8 cellular contexts compared by ENCODE assay signal in genomic region chr2:69789762-69790600, GRCh38. TPM values are rescaled to one million over a fixed set of nuclear protein-coding genes. Genes with fewer than 3 reads are reported as not detected.
DNase-seq lines count a peak whose midpoint lies in the region; ATAC-seq lines count a peak whose summit lies in the region.

No MANE protein-coding gene starts in this region.

- H3K27me3 Mint-ChIP-seq in activated T-helper 2 cell treated with anti-CD3 and anti-CD28 coated beads, Interferon-gamma antibody, Interleukin-2, Interleukin-4, amounts not matched to agents 10 μg/mL and 5 μg/mL and 100 μg/mL, durations not matched to agents 14 hours and 24 hours and 36 hours (ENCODE audit: low read depth), result no peaks in the 10 kb centered on the region

- ATAC-seq in GM18517 (IDR thresholded peaks at IDR 0.05; ENCODE audit: unreplicated experiment) (peak; percentile 72), HG02938 (IDR thresholded peaks at IDR 0.05; ENCODE audit: unreplicated experiment) (peak; percentile 52), HG03097 (IDR thresholded peaks at IDR 0.05; ENCODE audit: low FRiP score, unreplicated experiment) (no peak)

- H3K4me3 Mint-ChIP-seq in activated T-helper 2 cell treated with anti-CD3 and anti-CD28 coated beads, Interferon-gamma antibody, Interleukin-2, Interleukin-4, amounts not matched to agents 10 μg/mL and 5 μg/mL and 100 μg/mL, durations not matched to agents 14 hours and 24 hours and 36 hours (ENCODE audit: low read depth), result no peak overlapping the region

- H3K27ac ChIP-seq in angular gyrus (ENCODE audit: low read depth, low read length), result peak overlapping the region; percentile 54
- H3K27ac ChIP-seq in mesodermal cell (ENCODE audit: low read depth, low read length, severe bottlenecking), result peak overlapping the region; percentile 99

- H3K36me3 Mint-ChIP-seq in activated T-helper 2 cell treated with anti-CD3 and anti-CD28 coated beads, Interferon-gamma antibody, Interleukin-2, Interleukin-4, amounts not matched to agents 10 μg/mL and 5 μg/mL and 100 μg/mL, durations not matched to agents 14 hours and 24 hours and 36 hours (ENCODE audit: low read depth), result peaks cover 31% of the 10 kb centered on the region

- no peak overlapping the region for H3K27ac Mint-ChIP-seq in activated T-helper 2 cell treated with anti-CD3 and anti-CD28 coated beads, Interferon-gamma antibody, Interleukin-2, Interleukin-4, amounts not matched to agents 10 μg/mL and 5 μg/mL and 100 μg/mL, durations not matched to agents 14 hours and 24 hours and 36 hours

- no peaks in the 10 kb centered on the region for H3K9me3 ChIP-seq in mesodermal cell (ENCODE audit: control insufficient read depth, low read length)

- H3K4me1 ChIP-seq in mesodermal cell (ENCODE audit: control insufficient read depth, insufficient read depth, low read length, poor library complexity, severe bottlenecking), result peaks cover 18% of the 10 kb centered on the region

- H3K4me3 ChIP-seq in mesodermal cell (ENCODE audit: extremely low read depth, insufficient read depth, low read length, poor library complexity, severe bottlenecking), result no peak overlapping the region

- H3K9me3 Mint-ChIP-seq in activated T-helper 2 cell treated with anti-CD3 and anti-CD28 coated beads, Interferon-gamma antibody, Interleukin-2, Interleukin-4, amounts not matched to agents 10 μg/mL and 5 μg/mL and 100 μg/mL, durations not matched to agents 14 hours and 24 hours and 36 hours, result no peaks in the 10 kb centered on the region

- WGBS in mesodermal cell (ENCODE audit: insufficient coverage in 2 of 2), 2 experiments, result 42 to 75% methylated on average over 4 of the region's 7 CpGs

- H3K36me3 ChIP-seq in mesodermal cell (ENCODE audit: control insufficient read depth, insufficient read depth, low read length), result no peaks in the 10 kb centered on the region

- peaks cover 18% of the 10 kb centered on the region for H3K4me1 Mint-ChIP-seq in activated T-helper 2 cell treated with anti-CD3 and anti-CD28 coated beads, Interferon-gamma antibody, Interleukin-2, Interleukin-4, amounts not matched to agents 10 μg/mL and 5 μg/mL and 100 μg/mL, durations not matched to agents 14 hours and 24 hours and 36 hours (ENCODE audit: low read depth)

- DNase-seq in activated T-helper 2 cell treated with anti-CD3 and anti-CD28 coated beads, Interferon-gamma antibody, Interleukin-2, Interleukin-4, amounts not matched to agents 10 μg/mL and 5 μg/mL and 100 μg/mL, durations not matched to agents 14 hours and 24 hours and 36 hours (ENCODE audit: low spot score), result no peak
- no peak for DNase-seq in AG08395 (ENCODE audit: low spot score)
- no peak for DNase-seq in stimulated activated CD4-positive, alpha-beta T cell treated with anti-CD3 and anti-CD28 coated beads, Interleukin-12 subunit alpha, Interleukin-12 subunit beta, amount 100 ng/mL, for 4 hours

- intact Hi-C loops in activated T-helper 2 cell treated with anti-CD3 and anti-CD28 coated beads, Interferon-gamma antibody, Interleukin-2, Interleukin-4, amounts not matched to agents 10 μg/mL and 5 μg/mL and 100 μg/mL, durations not matched to agents 14 hours and 24 hours and 36 hours (cut with micrococcal nuclease), result no loop called here

RNA-seq across cellular contexts. Expression of gene GMCL1, which starts 39.5 kb away (rescaled TPM):
- polyA plus RNA-seq in mesodermal cell (2013, experiment 1 of 2), result 17.1 TPM
- 16.9 TPM for polyA plus RNA-seq in mesodermal cell (2013, experiment 2 of 2)
- total RNA-seq in activated T-helper 2 cell treated with anti-CD3 and anti-CD28 coated beads, Interferon-gamma antibody, Interleukin-2, Interleukin-4, amounts not matched to agents 10 μg/mL and 5 μg/mL and 100 μg/mL, durations not matched to agents 14 hours and 24 hours and 36 hours, result 29.2 and 29.3 TPM in 2 replicates

RNA-seq across cellular contexts. Expression of gene ANXA4, which starts 48.0 kb away (rescaled TPM):
- polyA plus RNA-seq in mesodermal cell (2013, experiment 1 of 2), result 18.2 TPM
- polyA plus RNA-seq in mesodermal cell (2013, experiment 2 of 2), result 13.3 TPM
- total RNA-seq in activated T-helper 2 cell treated with anti-CD3 and anti-CD28 coated beads, Interferon-gamma antibody, Interleukin-2, Interleukin-4, amounts not matched to agents 10 μg/mL and 5 μg/mL and 100 μg/mL, durations not matched to agents 14 hours and 24 hours and 36 hours, result 45.6 and 52.9 TPM in 2 replicates
